ENCODE assay signal across 25 cellular contexts in genomic region chr1:214349781-214350180, GRCh38.
DNase-seq lines count a peak whose midpoint lies in the region; ATAC-seq, FAIRE-seq and TF ChIP-seq lines count a peak whose summit lies in the region.
"Had no signal": no experiment of that assay in that cellular context is flagged by ENCODE, and none has a peak within 500 bp of the region (broad histone marks: within the 10 kb centered on the region; RNA-seq: fewer than 3 reads in every experiment).

No MANE protein-coding gene starts in this region.

- H3K9me3 Mint-ChIP-seq in GM23338 (peaks cover 6% of the 10 kb centered on the region; the same call in 2 of the 3 replicates), type B pancreatic cell (no peaks in the 10 kb centered on the region)
- H3K9me3 Mint-ChIP-seq: immature natural killer cell had no signal

- no peaks in the 10 kb centered on the region for H3K9me3 ChIP-seq in Panc1 (ENCODE audit: control insufficient read depth, insufficient read depth, low read depth, low read length)
- H3K9me3 ChIP-seq: lower lobe of right lung, vagina had no signal

- no peak overlapping the region for H3K4me2 ChIP-seq in GM23338
- H3K4me2 ChIP-seq: BLaER1 treated with 17β-estradiol and CSF1 and Interleukin-3, amounts not matched to agents 10 nM and 100 nM had no signal

- intact Hi-C loops in Panc1 (cut with micrococcal nuclease; ENCODE audit: unreplicated experiment), result no loop called here

- no peaks in the 10 kb centered on the region for H3K79me2 ChIP-seq in GM23338 (replicated peaks; ENCODE audit: insufficient read depth)

- DNase-seq in GM23338 (ENCODE audit: low spot score) (peak; percentile 88), Panc1 (ENCODE audit: low read depth, low spot score) (no peak), glomerular visceral epithelial cell (ENCODE audit: extremely low spot score) (peak; percentile 36), type B pancreatic cell (ENCODE audit: extremely low spot score, unreplicated experiment) (no peak), RCC 7860 (ENCODE audit: low spot score) (no peak), activated gamma-delta T cell treated with Interleukin-2 at 50 U/mL for 16 hours (no peak)
- DNase-seq in activated naive CD4-positive, alpha-beta T cell treated with Interleukin-2 at 50 U/mL for 16 hours, result no peak
- DNase-seq: activated CD8-positive, alpha-beta memory T cell treated with anti-CD3 and anti-CD28 coated beads for 24 hours; activated naive CD8-positive, alpha-beta T cell treated with anti-CD3 and anti-CD28 coated beads for 36 hours; activated T-cell treated with anti-CD3 and anti-CD28 coated beads, Interleukin-2, amount 50 U/mL, for 72 hours; DMS153; dorsolateral prefrontal cortex; immature natural killer cell; lower lobe of right lung; naive thymus-derived CD8-positive, alpha-beta T cell; NCI-H1092; NCI-H2107; NCI-H526 treated with DMSO at 0.1 percent for 48 hours; posterior cingulate gyrus; SIG-M5; stimulated activated CD4-positive, alpha-beta T cell treated with anti-CD3 and anti-CD28 coated beads, Interleukin-4, amount 100 ng/mL, for 1 hour had no signal

- peaks cover 3% of the 10 kb centered on the region; the same call in 1 of the 2 replicates for H3K36me3 ChIP-seq in GM23338 (ENCODE audit: insufficient read depth)
- peaks cover 30% of the 10 kb centered on the region for H3K36me3 ChIP-seq in Panc1 (ENCODE audit: control insufficient read depth, insufficient read depth, low read length)
- H3K36me3 ChIP-seq: vagina had no signal

- FAIRE-seq in RCC 7860 (lab: Jason Lieb, UNC), result no peak

- TSS peak; percentile 7 for BruUV-seq in Panc1 (replicated peaks; lab: Mats Ljungman, UMichigan)

- H3K4me1 ChIP-seq in GM23338 (ENCODE audit: insufficient read depth) (peaks cover 12% of the 10 kb centered on the region; the same call in 1 of the 2 replicates), Panc1 (ENCODE audit: control insufficient read depth, insufficient read depth, low read length) (no peaks in the 10 kb centered on the region; the same call in 1 of the 2 replicates)
- H3K4me1 ChIP-seq: BLaER1 treated with 17β-estradiol and CSF1 and Interleukin-3, amounts not matched to agents 10 nM and 100 nM; lower lobe of right lung; vagina had no signal

- no peak overlapping the region for H2AFZ ChIP-seq in GM23338

- H3K36me3 Mint-ChIP-seq in GM23338 (ENCODE audit: low read depth) (peaks cover 40% of the 10 kb centered on the region), type B pancreatic cell (peaks cover 31% of the 10 kb centered on the region)

- H3K9me2 ChIP-seq in GM23338 (ENCODE audit: insufficient read depth), result no peaks in the 10 kb centered on the region; the same call in 1 of the 2 replicates

- in situ Hi-C loops in Panc1 (cut with HindIII; ENCODE audit: low pct_unique_long_range_greater_than_20kb, low sequenced_read_pairs), result no loop called here

- no peak overlapping the region for H3K4me3 Mint-ChIP-seq in GM23338
- H3K4me3 Mint-ChIP-seq in type B pancreatic cell, result no peak overlapping the region
- H3K4me3 Mint-ChIP-seq: activated naive CD8-positive, alpha-beta T cell treated with anti-CD3 and anti-CD28 coated beads for 36 hours; activated T-cell treated with anti-CD3 and anti-CD28 coated beads, Interleukin-2, amount 50 U/mL, for 72 hours; immature natural killer cell; naive thymus-derived CD8-positive, alpha-beta T cell had no signal

- POLR2A ChIA-PET in Panc1 (lab: Charles Lee), result no interaction called here

- TF ChIP-seq CTCF in GM23338 (conservative IDR thresholded peaks at IDR 0.05; ENCODE audit: low read depth in 2 of 2) (no peak), Panc1 (IDR thresholded peaks at IDR 0.05) (no peak), type B pancreatic cell (conservative IDR thresholded peaks at IDR 0.05) (no peak)

- ATAC-seq in GM23338 (peak; percentile 93), Panc1 (no peak)
- ATAC-seq: activated T-cell treated with anti-CD3 and anti-CD28 coated beads, Interleukin-2, amount 50 U/mL, for 72 hours; esophagus mucosa; lower lobe of right lung; naive thymus-derived CD8-positive, alpha-beta T cell had no signal

- H3K27ac Mint-ChIP-seq in GM23338, result no peak overlapping the region; the same call in 1 of the 2 replicates
- H3K27ac Mint-ChIP-seq in type B pancreatic cell, result peak overlapping the region; percentile 80
- H3K27ac Mint-ChIP-seq: activated naive CD8-positive, alpha-beta T cell treated with anti-CD3 and anti-CD28 coated beads for 36 hours; activated T-cell treated with anti-CD3 and anti-CD28 coated beads, Interleukin-2, amount 50 U/mL, for 72 hours; immature natural killer cell had no signal

- H3K4me3 ChIP-seq in GM23338 (no peak overlapping the region), Panc1 (ENCODE audit: low read depth in 2 of 2, low read length in 2 of 2) (no peak overlapping the region)
- H3K4me3 ChIP-seq: BLaER1 treated with 17β-estradiol and CSF1 and Interleukin-3, amounts not matched to agents 10 nM and 100 nM; dorsolateral prefrontal cortex; lower lobe of right lung; skin epidermis; vagina had no signal

- CTCF ChIA-PET in Panc1 (lab: Charles Lee), result interaction anchor here (0.5 to 0.7 kb wide), 4 partner anchors 18 to 278 kb away, joined by 3 to 7 read pairs (median 4); no protein-coding TSS in a partner anchor

- H3K4me1 Mint-ChIP-seq in GM23338, result peaks cover 22% of the 10 kb centered on the region
- H3K4me1 Mint-ChIP-seq in type B pancreatic cell (ENCODE audit: unreplicated experiment), result peaks cover 7% of the 10 kb centered on the region
- H3K4me1 Mint-ChIP-seq: activated naive CD8-positive, alpha-beta T cell treated with anti-CD3 and anti-CD28 coated beads for 36 hours; immature natural killer cell; naive thymus-derived CD8-positive, alpha-beta T cell had no signal

- H4K20me1 ChIP-seq in GM23338 (replicated peaks; ENCODE audit: insufficient read depth), result no peaks in the 10 kb centered on the region
- H4K20me1 ChIP-seq: BLaER1 treated with 17β-estradiol and CSF1 and Interleukin-3, amounts not matched to agents 10 nM and 100 nM had no signal

- H3F3A ChIP-seq in GM23338 (replicated peaks; ENCODE audit: low read depth), result no peaks in the 10 kb centered on the region

- no peaks in the 10 kb centered on the region for H3K27me3 Mint-ChIP-seq in GM23338 (ENCODE audit: insufficient read depth, low read depth, poor library complexity)
- H3K27me3 Mint-ChIP-seq in type B pancreatic cell, result no peaks in the 10 kb centered on the region
- H3K27me3 Mint-ChIP-seq: activated naive CD8-positive, alpha-beta T cell treated with anti-CD3 and anti-CD28 coated beads for 36 hours; naive thymus-derived CD8-positive, alpha-beta T cell had no signal

- H3K27me3 ChIP-seq in GM23338 (ENCODE audit: insufficient read depth) (no peaks in the 10 kb centered on the region), Panc1 (ENCODE audit: control insufficient read depth, insufficient read depth, low read length) (no peaks in the 10 kb centered on the region)
- H3K27me3 ChIP-seq: BLaER1 treated with 17β-estradiol and CSF1 and Interleukin-3, amounts not matched to agents 10 nM and 100 nM; dorsolateral prefrontal cortex; vagina had no signal

- H3K27ac ChIP-seq in GM23338 (ENCODE audit: low read depth), result peak overlapping the region; percentile 86
- H3K27ac ChIP-seq in Panc1 (ENCODE audit: low read length), result no peak overlapping the region
- H3K27ac ChIP-seq: BLaER1 treated with 17β-estradiol and CSF1 and Interleukin-3, amounts not matched to agents 10 nM and 100 nM; lower lobe of right lung; skin epidermis; vagina had no signal

TF ChIP-seq in GM23338, 12 proteins besides CTCF, POLR2A, EP300 and RAD21 (continues in another document):
- no peak for TF ChIP-seq EZH2phosphoT487 (IDR thresholded peaks at IDR 0.05; ENCODE audit: unreplicated experiment)

Comparison
In these comparisons a context has a peak if more than half of its experiments do, and no peak if none do; other contexts are left out.
1. DNase-seq: peak in GM23338 (single experiment) and glomerular visceral epithelial cell (single experiment); none in Panc1 (single experiment), type B pancreatic cell (single experiment), RCC 7860 (single experiment), activated naive CD4-positive, alpha-beta T cell treated with Interleukin-2 at 50 U/mL for 16 hours (single experiment) and activated gamma-delta T cell treated with Interleukin-2 at 50 U/mL for 16 hours (single experiment).